In the genomic region with DNA sequence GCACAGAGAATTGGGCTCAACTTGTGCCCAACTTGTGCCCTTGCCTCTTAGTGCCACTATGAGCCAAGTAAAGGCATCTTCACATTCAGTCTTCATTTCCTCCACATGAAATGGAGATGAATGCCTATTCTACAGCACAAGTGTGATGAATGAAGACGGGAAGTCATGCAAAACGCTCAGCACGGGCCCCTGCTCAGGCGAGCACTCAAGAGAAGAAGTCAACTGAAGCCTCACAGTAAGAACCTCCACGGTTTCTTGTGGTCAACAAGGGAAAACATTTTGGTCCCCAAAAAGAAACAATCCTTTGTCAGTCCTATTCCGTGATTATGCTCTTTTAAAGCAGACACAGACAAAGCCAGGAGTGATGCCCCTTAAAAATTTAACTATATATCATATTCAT, we compare ENCODE assay signal across 1 cellular context.
TF ChIP-seq lines count a peak whose summit lies in the region.

No MANE protein-coding gene starts in this region.

TF ChIP-seq in K562, 482 proteins besides CTCF, POLR2A, EP300 and RAD21:
- TF ChIP-seq CBFA2T3 (IDR thresholded peaks at IDR 0.05) (no peak), RUNX1 (IDR thresholded peaks at IDR 0.05; ENCODE audit: low read depth) (no peak), XRCC4 (IDR thresholded peaks at IDR 0.05; ENCODE audit: extremely low read depth, insufficient read depth, insufficient read length) (no peak), SOX6 (IDR thresholded peaks at IDR 0.05) (no peak), SPI1 (IDR thresholded peaks at IDR 0.05; ENCODE audit: borderline replicate concordance, low read depth, low read length) (no peak), MECOM (CRISPR knock-in tag; IDR thresholded peaks at IDR 0.05) (no peak), ELF2 (CRISPR knock-in tag; IDR thresholded peaks at IDR 0.05) (no peak), PURB (CRISPR knock-in tag; IDR thresholded peaks at IDR 0.05; ENCODE audit: low read depth) (no peak), SMAD1 (IDR thresholded peaks at IDR 0.05; ENCODE audit: low read depth, low read length, partially characterized antibody) (no peak), BMI1 (IDR thresholded peaks at IDR 0.05; ENCODE audit: low read length) (no peak), PTRF (tag; IDR thresholded peaks at IDR 0.05) (no peak), EP400 (IDR thresholded peaks at IDR 0.05) (no peak), SMC3 (conservative IDR thresholded peaks at IDR 0.05; ENCODE audit: insufficient read depth, low read depth, low read length) (no peak), ZNF347 (CRISPR knock-in tag; IDR thresholded peaks at IDR 0.05; ENCODE audit: low read depth) (no peak)
- TF ChIP-seq, protein P1, sequence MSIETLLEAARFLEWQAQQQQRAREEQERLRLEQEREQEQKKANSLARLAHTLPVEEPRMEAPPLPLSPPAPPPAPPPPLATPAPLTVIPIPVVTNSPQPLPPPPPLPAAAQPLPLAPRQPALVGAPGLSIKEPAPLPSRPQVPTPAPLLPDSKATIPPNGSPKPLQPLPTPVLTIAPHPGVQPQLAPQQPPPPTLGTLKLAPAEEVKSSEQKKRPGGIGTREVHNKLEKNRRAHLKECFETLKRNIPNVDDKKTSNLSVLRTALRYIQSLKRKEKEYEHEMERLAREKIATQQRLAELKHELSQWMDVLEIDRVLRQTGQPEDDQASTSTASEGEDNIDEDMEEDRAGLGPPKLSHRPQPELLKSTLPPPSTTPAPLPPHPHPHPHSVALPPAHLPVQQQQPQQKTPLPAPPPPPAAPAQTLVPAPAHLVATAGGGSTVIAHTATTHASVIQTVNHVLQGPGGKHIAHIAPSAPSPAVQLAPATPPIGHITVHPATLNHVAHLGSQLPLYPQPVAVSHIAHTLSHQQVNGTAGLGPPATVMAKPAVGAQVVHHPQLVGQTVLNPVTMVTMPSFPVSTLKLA (conservative IDR thresholded peaks at IDR 0.05), result no peak
- TF ChIP-seq, protein P2, sequence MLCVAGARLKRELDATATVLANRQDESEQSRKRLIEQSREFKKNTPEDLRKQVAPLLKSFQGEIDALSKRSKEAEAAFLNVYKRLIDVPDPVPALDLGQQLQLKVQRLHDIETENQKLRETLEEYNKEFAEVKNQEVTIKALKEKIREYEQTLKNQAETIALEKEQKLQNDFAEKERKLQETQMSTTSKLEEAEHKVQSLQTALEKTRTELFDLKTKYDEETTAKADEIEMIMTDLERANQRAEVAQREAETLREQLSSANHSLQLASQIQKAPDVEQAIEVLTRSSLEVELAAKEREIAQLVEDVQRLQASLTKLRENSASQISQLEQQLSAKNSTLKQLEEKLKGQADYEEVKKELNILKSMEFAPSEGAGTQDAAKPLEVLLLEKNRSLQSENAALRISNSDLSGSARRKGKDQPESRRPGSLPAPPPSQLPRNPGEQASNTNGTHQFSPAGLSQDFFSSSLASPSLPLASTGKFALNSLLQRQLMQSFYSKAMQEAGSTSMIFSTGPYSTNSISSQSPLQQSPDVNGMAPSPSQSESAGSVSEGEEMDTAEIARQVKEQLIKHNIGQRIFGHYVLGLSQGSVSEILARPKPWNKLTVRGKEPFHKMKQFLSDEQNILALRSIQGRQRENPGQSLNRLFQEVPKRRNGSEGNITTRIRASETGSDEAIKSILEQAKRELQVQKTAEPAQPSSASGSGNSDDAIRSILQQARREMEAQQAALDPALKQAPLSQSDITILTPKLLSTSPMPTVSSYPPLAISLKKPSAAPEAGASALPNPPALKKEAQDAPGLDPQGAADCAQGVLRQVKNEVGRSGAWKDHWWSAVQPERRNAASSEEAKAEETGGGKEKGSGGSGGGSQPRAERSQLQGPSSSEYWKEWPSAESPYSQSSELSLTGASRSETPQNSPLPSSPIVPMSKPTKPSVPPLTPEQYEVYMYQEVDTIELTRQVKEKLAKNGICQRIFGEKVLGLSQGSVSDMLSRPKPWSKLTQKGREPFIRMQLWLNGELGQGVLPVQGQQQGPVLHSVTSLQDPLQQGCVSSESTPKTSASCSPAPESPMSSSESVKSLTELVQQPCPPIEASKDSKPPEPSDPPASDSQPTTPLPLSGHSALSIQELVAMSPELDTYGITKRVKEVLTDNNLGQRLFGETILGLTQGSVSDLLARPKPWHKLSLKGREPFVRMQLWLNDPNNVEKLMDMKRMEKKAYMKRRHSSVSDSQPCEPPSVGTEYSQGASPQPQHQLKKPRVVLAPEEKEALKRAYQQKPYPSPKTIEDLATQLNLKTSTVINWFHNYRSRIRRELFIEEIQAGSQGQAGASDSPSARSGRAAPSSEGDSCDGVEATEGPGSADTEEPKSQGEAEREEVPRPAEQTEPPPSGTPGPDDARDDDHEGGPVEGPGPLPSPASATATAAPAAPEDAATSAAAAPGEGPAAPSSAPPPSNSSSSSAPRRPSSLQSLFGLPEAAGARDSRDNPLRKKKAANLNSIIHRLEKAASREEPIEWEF (CRISPR knock-in tag; IDR thresholded peaks at IDR 0.05), result no peak
- TF ChIP-seq, protein P3, sequence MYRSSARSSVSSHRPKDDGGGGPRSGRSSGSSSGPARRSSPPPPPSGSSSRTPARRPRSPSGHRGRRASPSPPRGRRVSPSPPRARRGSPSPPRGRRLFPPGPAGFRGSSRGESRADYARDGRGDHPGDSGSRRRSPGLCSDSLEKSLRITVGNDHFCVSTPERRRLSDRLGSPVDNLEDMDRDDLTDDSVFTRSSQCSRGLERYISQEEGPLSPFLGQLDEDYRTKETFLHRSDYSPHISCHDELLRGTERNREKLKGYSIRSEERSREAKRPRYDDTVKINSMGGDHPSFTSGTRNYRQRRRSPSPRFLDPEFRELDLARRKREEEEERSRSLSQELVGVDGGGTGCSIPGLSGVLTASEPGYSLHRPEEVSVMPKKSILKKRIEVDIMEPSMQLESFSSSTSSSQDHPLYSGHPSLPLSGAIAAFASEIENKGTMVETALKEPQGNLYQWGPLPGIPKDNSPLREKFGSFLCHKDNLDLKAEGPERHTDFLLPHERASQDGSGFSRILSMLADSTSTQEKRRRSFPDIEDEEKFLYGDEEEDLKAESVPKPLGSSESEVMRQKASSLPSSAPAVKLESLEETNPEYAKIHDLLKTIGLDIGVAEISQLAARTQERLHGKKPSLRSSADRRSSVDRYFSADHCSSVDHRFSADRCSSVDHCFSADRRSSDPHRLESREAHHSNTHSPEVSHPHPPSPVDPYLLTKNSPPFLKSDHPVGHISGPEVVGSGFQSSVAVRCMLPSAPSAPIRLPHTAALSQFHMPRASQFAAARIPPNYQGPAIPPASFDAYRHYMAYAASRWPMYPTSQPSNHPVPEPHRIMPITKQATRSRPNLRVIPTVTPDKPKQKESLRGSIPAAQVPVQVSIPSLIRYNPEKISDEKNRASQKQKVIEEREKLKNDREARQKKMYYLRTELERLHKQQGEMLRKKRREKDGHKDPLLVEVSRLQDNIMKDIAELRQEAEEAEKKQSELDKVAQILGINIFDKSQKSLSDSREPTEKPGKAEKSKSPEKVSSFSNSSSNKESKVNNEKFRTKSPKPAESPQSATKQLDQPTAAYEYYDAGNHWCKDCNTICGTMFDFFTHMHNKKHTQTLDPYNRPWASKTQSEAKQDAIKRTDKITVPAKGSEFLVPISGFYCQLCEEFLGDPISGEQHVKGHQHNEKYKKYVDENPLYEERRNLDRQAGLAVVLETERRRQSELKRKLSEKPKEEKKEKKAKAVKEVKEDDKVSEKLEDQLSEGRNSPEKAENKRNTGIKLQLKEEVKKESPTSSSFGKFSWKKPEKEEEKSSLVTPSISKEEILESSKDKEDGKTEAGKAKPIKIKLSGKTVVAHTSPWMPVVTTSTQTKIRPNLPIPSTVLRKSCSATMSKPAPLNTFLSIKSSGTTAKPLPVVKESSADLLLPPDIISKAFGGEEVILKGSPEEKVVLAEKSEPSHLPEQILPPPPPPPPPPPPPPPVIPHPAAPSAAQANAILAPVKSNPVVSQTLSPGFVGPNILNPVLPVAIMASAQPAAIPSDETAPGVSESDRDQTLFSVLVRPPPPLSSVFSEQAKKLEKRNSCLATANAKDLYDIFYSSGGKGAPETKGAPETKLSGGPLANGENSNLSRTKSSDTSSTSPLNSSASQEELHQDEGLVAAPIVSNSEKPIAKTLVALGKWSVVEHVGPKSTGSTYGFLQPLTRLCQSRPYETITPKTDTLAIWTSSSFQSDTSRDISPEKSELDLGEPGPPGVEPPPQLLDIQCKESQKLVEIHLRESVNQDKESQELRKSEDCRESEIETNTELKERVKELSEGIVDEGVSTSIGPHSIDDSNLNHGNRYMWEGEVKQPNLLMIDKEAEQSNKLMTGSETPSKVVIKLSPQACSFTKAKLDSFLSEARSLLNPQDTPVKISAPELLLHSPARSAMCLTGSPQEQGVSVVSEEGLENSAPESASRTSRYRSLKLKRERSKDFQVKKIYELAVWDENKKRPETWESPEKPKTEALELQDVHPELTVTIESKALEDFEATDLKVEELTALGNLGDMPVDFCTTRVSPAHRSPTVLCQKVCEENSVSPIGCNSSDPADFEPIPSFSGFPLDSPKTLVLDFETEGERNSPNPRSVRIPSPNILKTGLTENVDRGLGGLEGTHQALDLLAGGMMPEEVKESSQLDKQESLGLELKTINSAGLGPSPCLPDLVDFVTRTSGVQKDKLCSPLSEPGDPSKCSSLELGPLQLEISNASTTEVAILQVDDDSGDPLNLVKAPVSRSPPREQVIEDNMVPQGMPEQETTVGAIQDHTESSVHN (IDR thresholded peaks at IDR 0.05; ENCODE audit: borderline replicate concordance in 1 of 2, low read depth in 1 of 2), result no peak
